Comparison of ENCODE assay signal across 1 cellular context in the genomic region with DNA sequence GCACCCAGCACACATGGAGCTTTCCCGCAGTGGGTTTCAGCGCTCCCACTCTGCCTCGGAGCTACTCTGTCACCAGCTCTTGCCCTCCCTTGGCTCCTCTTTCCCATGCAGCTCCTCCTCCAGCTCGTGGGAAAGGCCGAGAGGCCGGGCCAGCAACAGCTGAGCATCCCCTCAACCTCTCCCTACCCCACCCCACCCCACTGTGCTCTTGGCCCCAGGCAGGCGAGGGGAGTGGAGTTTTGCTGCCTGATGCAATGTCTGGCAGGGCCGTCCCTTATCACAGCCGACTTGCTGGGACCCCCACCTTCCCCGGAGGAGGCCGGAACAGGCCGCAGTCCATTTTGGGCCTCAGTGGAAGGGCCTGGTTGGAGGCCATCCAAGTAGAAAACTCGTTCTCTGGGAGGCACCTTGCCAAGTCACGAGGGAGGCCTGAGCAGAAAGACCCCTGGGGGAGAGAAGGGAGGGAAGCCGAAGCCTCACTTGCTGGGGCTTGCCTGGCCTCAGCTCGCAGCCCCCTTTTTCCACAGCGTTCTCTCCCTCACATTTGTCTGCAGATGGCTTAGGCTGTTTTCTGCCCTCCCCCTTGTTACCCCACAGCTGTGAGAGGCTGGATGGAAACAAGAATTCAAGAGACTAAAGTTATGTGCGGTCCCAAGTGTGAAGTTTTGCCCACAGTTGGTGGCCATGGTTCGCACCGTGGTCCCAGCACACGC.
TF ChIP-seq lines count a peak whose summit lies in the region.

No MANE protein-coding gene starts in this region.

TF ChIP-seq in HepG2, 621 proteins besides CTCF, POLR2A, EP300 and RAD21 (continued from another document):
- TF ChIP-seq, protein P1, sequence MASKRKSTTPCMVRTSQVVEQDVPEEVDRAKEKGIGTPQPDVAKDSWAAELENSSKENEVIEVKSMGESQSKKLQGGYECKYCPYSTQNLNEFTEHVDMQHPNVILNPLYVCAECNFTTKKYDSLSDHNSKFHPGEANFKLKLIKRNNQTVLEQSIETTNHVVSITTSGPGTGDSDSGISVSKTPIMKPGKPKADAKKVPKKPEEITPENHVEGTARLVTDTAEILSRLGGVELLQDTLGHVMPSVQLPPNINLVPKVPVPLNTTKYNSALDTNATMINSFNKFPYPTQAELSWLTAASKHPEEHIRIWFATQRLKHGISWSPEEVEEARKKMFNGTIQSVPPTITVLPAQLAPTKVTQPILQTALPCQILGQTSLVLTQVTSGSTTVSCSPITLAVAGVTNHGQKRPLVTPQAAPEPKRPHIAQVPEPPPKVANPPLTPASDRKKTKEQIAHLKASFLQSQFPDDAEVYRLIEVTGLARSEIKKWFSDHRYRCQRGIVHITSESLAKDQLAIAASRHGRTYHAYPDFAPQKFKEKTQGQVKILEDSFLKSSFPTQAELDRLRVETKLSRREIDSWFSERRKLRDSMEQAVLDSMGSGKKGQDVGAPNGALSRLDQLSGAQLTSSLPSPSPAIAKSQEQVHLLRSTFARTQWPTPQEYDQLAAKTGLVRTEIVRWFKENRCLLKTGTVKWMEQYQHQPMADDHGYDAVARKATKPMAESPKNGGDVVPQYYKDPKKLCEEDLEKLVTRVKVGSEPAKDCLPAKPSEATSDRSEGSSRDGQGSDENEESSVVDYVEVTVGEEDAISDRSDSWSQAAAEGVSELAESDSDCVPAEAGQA (IDR thresholded peaks at IDR 0.05; ENCODE audit: low read depth): no peak
- TF ChIP-seq, protein P1 (CRISPR knock-in tag; IDR thresholded peaks at IDR 0.05; ENCODE audit: borderline replicate concordance): no peak
- TF ChIP-seq, protein P2, sequence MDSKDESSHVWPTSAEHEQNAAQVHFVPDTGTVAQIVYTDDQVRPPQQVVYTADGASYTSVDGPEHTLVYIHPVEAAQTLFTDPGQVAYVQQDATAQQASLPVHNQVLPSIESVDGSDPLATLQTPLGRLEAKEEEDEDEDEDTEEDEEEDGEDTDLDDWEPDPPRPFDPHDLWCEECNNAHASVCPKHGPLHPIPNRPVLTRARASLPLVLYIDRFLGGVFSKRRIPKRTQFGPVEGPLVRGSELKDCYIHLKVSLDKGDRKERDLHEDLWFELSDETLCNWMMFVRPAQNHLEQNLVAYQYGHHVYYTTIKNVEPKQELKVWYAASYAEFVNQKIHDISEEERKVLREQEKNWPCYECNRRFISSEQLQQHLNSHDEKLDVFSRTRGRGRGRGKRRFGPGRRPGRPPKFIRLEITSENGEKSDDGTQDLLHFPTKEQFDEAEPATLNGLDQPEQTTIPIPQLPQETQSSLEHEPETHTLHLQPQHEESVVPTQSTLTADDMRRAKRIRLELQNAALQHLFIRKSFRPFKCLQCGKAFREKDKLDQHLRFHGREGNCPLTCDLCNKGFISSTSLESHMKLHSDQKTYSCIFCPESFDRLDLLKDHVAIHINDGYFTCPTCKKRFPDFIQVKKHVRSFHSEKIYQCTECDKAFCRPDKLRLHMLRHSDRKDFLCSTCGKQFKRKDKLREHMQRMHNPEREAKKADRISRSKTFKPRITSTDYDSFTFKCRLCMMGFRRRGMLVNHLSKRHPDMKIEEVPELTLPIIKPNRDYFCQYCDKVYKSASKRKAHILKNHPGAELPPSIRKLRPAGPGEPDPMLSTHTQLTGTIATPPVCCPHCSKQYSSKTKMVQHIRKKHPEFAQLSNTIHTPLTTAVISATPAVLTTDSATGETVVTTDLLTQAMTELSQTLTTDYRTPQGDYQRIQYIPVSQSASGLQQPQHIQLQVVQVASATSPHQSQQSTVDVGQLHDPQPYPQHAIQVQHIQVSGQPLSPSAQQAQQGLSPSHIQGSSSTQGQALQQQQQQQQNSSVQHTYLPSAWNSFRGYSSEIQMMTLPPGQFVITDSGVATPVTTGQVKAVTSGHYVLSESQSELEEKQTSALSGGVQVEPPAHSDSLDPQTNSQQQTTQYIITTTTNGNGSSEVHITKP (CRISPR knock-in tag; IDR thresholded peaks at IDR 0.05; ENCODE audit: low read depth): no peak
- TF ChIP-seq, protein P3, sequence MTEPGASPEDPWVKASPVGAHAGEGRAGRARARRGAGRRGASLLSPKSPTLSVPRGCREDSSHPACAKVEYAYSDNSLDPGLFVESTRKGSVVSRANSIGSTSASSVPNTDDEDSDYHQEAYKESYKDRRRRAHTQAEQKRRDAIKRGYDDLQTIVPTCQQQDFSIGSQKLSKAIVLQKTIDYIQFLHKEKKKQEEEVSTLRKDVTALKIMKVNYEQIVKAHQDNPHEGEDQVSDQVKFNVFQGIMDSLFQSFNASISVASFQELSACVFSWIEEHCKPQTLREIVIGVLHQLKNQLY (CRISPR knock-in tag; IDR thresholded peaks at IDR 0.05): no peak
